Comparison of ENCODE assay signal across 1 cellular context in genomic region chr1:218763538-218763937, GRCh38.
TF ChIP-seq lines count a peak whose summit lies in the region.

No MANE protein-coding gene starts in this region.

TF ChIP-seq in GM23338, 12 proteins besides CTCF, POLR2A, EP300 and RAD21 (continued from another document):
- TF ChIP-seq ZNF114 (CRISPR knock-in tag; IDR thresholded peaks at IDR 0.05) = no peak
- no peak for TF ChIP-seq EZH2phosphoT487 (IDR thresholded peaks at IDR 0.05; ENCODE audit: unreplicated experiment)
- no peak for TF ChIP-seq NANOG (IDR thresholded peaks at IDR 0.05; ENCODE audit: borderline replicate concordance)
